Comparison of ENCODE assay signal across 27 cellular contexts in the genomic region with DNA sequence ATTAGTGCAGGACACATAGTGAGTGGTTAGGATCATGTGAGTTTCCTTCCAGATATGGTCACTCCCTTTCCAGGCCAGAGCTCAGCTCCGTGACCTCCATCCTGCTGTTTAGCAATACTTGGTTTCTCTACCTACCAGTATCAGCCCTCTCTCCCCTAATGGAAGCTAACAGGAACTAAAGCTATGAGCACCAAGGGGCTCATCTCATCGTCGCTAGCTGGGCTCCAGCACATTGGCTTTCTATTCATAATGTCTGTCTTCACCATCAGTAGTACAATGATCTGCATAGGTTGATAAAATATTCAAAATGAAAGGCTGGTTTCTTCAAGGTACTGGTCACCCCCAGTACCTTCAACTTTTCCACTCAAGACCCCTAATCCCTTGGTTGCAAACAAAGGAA.
"Had no signal": no experiment of that assay in that cellular context is flagged by ENCODE, and none has a peak within 500 bp of the region (broad histone marks: within the 10 kb centered on the region; RNA-seq: fewer than 3 reads in every experiment).

No MANE protein-coding gene starts in this region.

- H3K27ac ChIP-seq: brain microvascular endothelial cell, cardiac muscle cell, SJCRH30, SK-N-MC had no signal

- H3K4me1 ChIP-seq: SJCRH30 had no signal

- H3K36me3 ChIP-seq: brain microvascular endothelial cell, cardiac muscle cell, SJCRH30 had no signal

- ATAC-seq: activated CD8-positive, alpha-beta T cell treated with anti-CD3 and anti-CD28 coated beads for 36 hours; activated T-cell treated with anti-CD3 and anti-CD28 coated beads, Interleukin-2, amount 50 U/mL, for 72 hours; activated T-helper 17 cell treated with anti-CD3 and anti-CD28 coated beads, Interleukin-2, amount 50 U/mL, for 72 hours; Panc1 had no signal

- DNase-seq: activated CD4-positive, alpha-beta T cell treated with anti-CD3 and anti-CD28 coated beads, Interleukin-2, amount 10 ng/mL, durations not matched to agents 24 days and 14 days; activated CD4-positive, alpha-beta T cell treated with anti-CD3 and anti-CD28 coated beads, Interleukin-2, amount 50 U/mL, for 4 hours; activated CD8-positive, alpha-beta T cell treated with anti-CD3 and anti-CD28 coated beads for 36 hours; activated effector memory CD4-positive, alpha-beta T cell treated with anti-CD3 and anti-CD28 coated beads, Interleukin-2, amount 50 U/mL, for 16 hours; activated naive CD4-positive, alpha-beta T cell; activated naive CD4-positive, alpha-beta T cell treated with anti-CD3 and anti-CD28 coated beads, Interleukin-2, amount 50 U/mL, for 16 hours; activated naive CD8-positive, alpha-beta T cell treated with anti-CD3 and anti-CD28 coated beads for 36 hours; activated T-cell treated with anti-CD3 and anti-CD28 coated beads, Interleukin-2, amount 50 U/mL, for 1 hour; activated T-cell treated with anti-CD3 and anti-CD28 coated beads, Interleukin-2, amount 50 U/mL, for 72 hours; amniotic stem cell; aorta; brain microvascular endothelial cell; MM.1S; MV-4-11; NCI-H1092; NCI-H1436 treated with DMSO at 0.1 percent for 48 hours; NCI-H1694 treated with DMSO at 0.1 percent for 48 hours; NCI-H2029; NCI-H345; NCI-H524 treated with DMSO at 0.1 percent for 48 hours; SHP77; SJCRH30; T1000 had no signal

- H3K4me3 ChIP-seq: cardiac muscle cell, SJCRH30, SK-N-MC had no signal
